ENCODE assay signal across 21 cellular contexts in genomic region chr5:142003266-142003800, GRCh38. TPM values are rescaled to one million over a fixed set of nuclear protein-coding genes. Genes with fewer than 3 reads are reported as not detected.
DNase-seq lines count a peak whose midpoint lies in the region; ATAC-seq and TF ChIP-seq lines count a peak whose summit lies in the region.
"Had no signal": no experiment of that assay in that cellular context is flagged by ENCODE, and none has a peak within 500 bp of the region (broad histone marks: within the 10 kb centered on the region; RNA-seq: fewer than 3 reads in every experiment).

No MANE protein-coding gene starts in this region.

- H3K27ac ChIP-seq in breast epithelium: peak overlapping the region; percentile 3 to 21
- H3K27ac ChIP-seq: C4-2B, HL-60, RWPE1 had no signal

- no peaks in the 10 kb centered on the region for H3K27me3 Mint-ChIP-seq in activated T-cell treated with anti-CD3 and anti-CD28 coated beads, Interleukin-2, amount 50 U/mL, for 72 hours (ENCODE audit: low read depth)
- H3K27me3 Mint-ChIP-seq in T-helper 17 cell (no peaks in the 10 kb centered on the region), nephron progenitor cell (ENCODE audit: low read depth, poor library complexity) (no peaks in the 10 kb centered on the region)
- H3K27me3 Mint-ChIP-seq: IgD-negative memory B cell had no signal

- peaks cover 60% of the 10 kb centered on the region for H3K4me1 Mint-ChIP-seq in activated T-cell treated with anti-CD3 and anti-CD28 coated beads, Interleukin-2, amount 50 U/mL, for 72 hours (ENCODE audit: low read depth)
- H3K4me1 Mint-ChIP-seq in T-helper 17 cell: peaks cover 22% of the 10 kb centered on the region
- no peaks in the 10 kb centered on the region for H3K4me1 Mint-ChIP-seq in nephron progenitor cell
- H3K4me1 Mint-ChIP-seq: GM23338 had no signal

- H3K36me3 ChIP-seq in breast epithelium: no peaks in the 10 kb centered on the region

- DNase-seq in activated T-cell treated with anti-CD3 and anti-CD28 coated beads, Interleukin-2, amount 50 U/mL, for 72 hours: no peak
- DNase-seq in activated T-cell treated with anti-CD3 and anti-CD28 coated beads, Interleukin-2, amount 50 U/mL, for 1 hour: no peak
- DNase-seq in T-helper 17 cell: no peak
- no peak for DNase-seq in breast epithelium (ENCODE audit: low spot score in 2 of 2)
- DNase-seq in nephron progenitor cell: no peak
- DNase-seq in GM03348 (ENCODE audit: low spot score): no peak
- no peak for DNase-seq in hippocampal formation (lab: John Stamatoyannopoulos, UW)
- DNase-seq: Caco-2, DMS153, NCI-H1417 treated with DMSO at 0.1 percent for 48 hours, NCI-H2081, NCI-H510A, NCI-H774, PC-3 had no signal

- no peak for ATAC-seq in activated T-cell treated with anti-CD3 and anti-CD28 coated beads, Interleukin-2, amount 50 U/mL, for 72 hours (replicated peaks in 1 of 2)
- ATAC-seq in T-helper 17 cell (no peak), HG02852 (IDR thresholded peaks at IDR 0.05; ENCODE audit: unreplicated experiment) (no peak)
- ATAC-seq: GM23338, HCT116, PC-3 had no signal

- H3K4me3 ChIP-seq in breast epithelium: no peak overlapping the region
- H3K4me3 ChIP-seq: GM23338 had no signal

- peaks cover 10 to 32% of the 10 kb centered on the region in 2 donors for H3K36me3 Mint-ChIP-seq in activated T-cell treated with anti-CD3 and anti-CD28 coated beads, Interleukin-2, amount 50 U/mL, for 72 hours (ENCODE audit: insufficient read depth in 2 of 2)
- H3K36me3 Mint-ChIP-seq in T-helper 17 cell (ENCODE audit: low read depth) (peaks cover 2% of the 10 kb centered on the region), nephron progenitor cell (ENCODE audit: low read depth) (peaks cover 61% of the 10 kb centered on the region)

- TF ChIP-seq CTCF in breast epithelium (IDR thresholded peaks at IDR 0.05) (no peak), nephron progenitor cell (IDR thresholded peaks at IDR 0.05) (no peak)

- H3K27me3 ChIP-seq in breast epithelium: no peaks in the 10 kb centered on the region

- H3K27ac Mint-ChIP-seq in activated T-cell treated with anti-CD3 and anti-CD28 coated beads, Interleukin-2, amount 50 U/mL, for 72 hours: peak overlapping the region; percentile 64
- H3K27ac Mint-ChIP-seq in T-helper 17 cell (peak overlapping the region; percentile 45), nephron progenitor cell (peak overlapping the region; percentile 59)
- H3K27ac Mint-ChIP-seq: GM23338 had no signal

- no peak overlapping the region for H3K4me3 Mint-ChIP-seq in activated T-cell treated with anti-CD3 and anti-CD28 coated beads, Interleukin-2, amount 50 U/mL, for 72 hours
- H3K4me3 Mint-ChIP-seq in T-helper 17 cell (no peak overlapping the region), nephron progenitor cell (no peak overlapping the region)
- H3K4me3 Mint-ChIP-seq: GM23338, IgD-negative memory B cell had no signal

- TF ChIP-seq POLR2A in breast epithelium (IDR thresholded peaks at IDR 0.05): no peak

- no peaks in the 10 kb centered on the region for H3K4me1 ChIP-seq in breast epithelium
- H3K4me1 ChIP-seq: Caco-2 had no signal

- peaks cover 0 to 2% of the 10 kb centered on the region in 2 donors for H3K9me3 Mint-ChIP-seq in activated T-cell treated with anti-CD3 and anti-CD28 coated beads, Interleukin-2, amount 50 U/mL, for 72 hours
- H3K9me3 Mint-ChIP-seq in nephron progenitor cell: peaks cover 12% of the 10 kb centered on the region
- H3K9me3 Mint-ChIP-seq: IgD-negative memory B cell had no signal

- no peaks in the 10 kb centered on the region for H3K9me3 ChIP-seq in T-helper 17 cell (ENCODE audit: control insufficient read depth, low read length, poor library complexity, severe bottlenecking)
- H3K9me3 ChIP-seq in breast epithelium: no peaks in the 10 kb centered on the region
- H3K9me3 ChIP-seq: Caco-2 had no signal

- intact Hi-C loops in breast epithelium (cut with DNase I; ENCODE audit: low total_unique reads): no loop called here

RNA-seq across cellular contexts. Expression of gene GNPDA1, which starts 9.5 kb away (rescaled TPM):
- 10 to 100 TPM; 23.6 to 28.0 TPM for total RNA-seq in activated T-cell treated with anti-CD3 and anti-CD28 coated beads, Interleukin-2, amount 50 U/mL, for 72 hours
- total RNA-seq in T-helper 17 cell: 10 to 100 TPM in 1 of 2 donors, 1 to 10 TPM in 1; 9.5 to 13.2 TPM
- total RNA-seq in breast epithelium: 10 to 100 TPM; 32.6 to 46.4 (median 38.3) TPM

RNA-seq across cellular contexts. Expression of gene RNF14, which starts 34.4 kb away (rescaled TPM):
- total RNA-seq in activated T-cell treated with anti-CD3 and anti-CD28 coated beads, Interleukin-2, amount 50 U/mL, for 72 hours: 10 to 100 TPM; 38.6 to 40.4 TPM
- total RNA-seq in T-helper 17 cell (10 to 100 TPM; 16.5 to 18.7 TPM), breast epithelium (10 to 100 TPM; 43.9 to 80.2 (median 60.6) TPM)

RNA-seq across cellular contexts. Expression of gene PCDH12, which starts 45.3 kb away (rescaled TPM):
- total RNA-seq in activated T-cell treated with anti-CD3 and anti-CD28 coated beads, Interleukin-2, amount 50 U/mL, for 72 hours: under 1 TPM; 0.31 to 0.58 TPM
- total RNA-seq in T-helper 17 cell (under 1 TPM; 0.05 to 0.15 TPM), breast epithelium (1 to 10 TPM; 1.8 to 5.6 (median 3.5) TPM)
- total RNA-seq: Caco-2 had no signal
